ENCODE assay signal across 25 cellular contexts in the genomic region with DNA sequence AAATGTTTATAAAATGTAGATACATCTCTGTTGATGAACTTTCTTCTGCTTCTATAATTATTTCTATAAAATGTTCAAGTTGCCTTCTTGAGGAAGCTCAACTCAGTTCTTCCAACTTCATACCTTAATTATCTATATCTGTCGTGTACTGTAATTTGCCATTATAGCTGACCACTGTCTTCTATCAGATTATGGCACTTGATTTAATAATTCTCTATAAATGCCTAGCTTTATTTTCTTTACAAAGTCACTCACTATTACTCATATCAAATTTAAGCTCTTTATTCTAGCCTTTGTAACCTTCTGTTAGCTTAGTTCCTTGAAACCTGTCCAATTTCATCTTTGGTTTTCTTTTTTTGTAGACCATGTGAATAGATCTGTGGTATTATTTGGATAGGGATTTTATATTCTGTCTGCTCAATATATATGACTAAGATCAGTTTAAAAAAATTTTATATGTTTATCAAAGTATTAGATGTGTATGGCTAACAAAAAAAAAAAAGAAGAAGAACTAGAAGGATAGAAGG. TPM values are rescaled to one million over a fixed set of nuclear protein-coding genes. Genes with fewer than 3 reads are reported as not detected.
A peak's percentile ranks its signal among the peaks of the same experiment; 100 is the strongest.
DNase-seq lines count a peak whose midpoint lies in the region; ATAC-seq and TF ChIP-seq lines count a peak whose summit lies in the region.
"Had no signal": no experiment of that assay in that cellular context is flagged by ENCODE, and none has a peak within 500 bp of the region (broad histone marks: within the 10 kb centered on the region; RNA-seq: fewer than 3 reads in every experiment).

No MANE protein-coding gene starts in this region.

- no peak for TF ChIP-seq CTCF in IMR-90 (conservative IDR thresholded peaks at IDR 0.05; ENCODE audit: low read depth, low read length)
- TF ChIP-seq CTCF in PC-3 (conservative IDR thresholded peaks at IDR 0.05; ENCODE audit: low read depth, low read length), result no peak
- TF ChIP-seq CTCF in VCaP (conservative IDR thresholded peaks at IDR 0.05), result no peak

- CTCF ChIA-PET in IMR-90 (lab: Yijun Ruan, JAX) (interaction anchor here (0.6 kb wide), 1 partner anchor 649 kb away, joined by 6 read pairs; no protein-coding TSS in a partner anchor), PC-3 (lab: Charles Lee) (no interaction called here)

- WGBS in IMR-90 (ENCODE audit: extremely low coverage in 2 of 2, insufficient read length in 1 of 2), 2 experiments, result no CpG with 5 or more reads among the region's 1 CpG

- no peak overlapping the region for H3K27ac Mint-ChIP-seq in activated naive CD8-positive, alpha-beta T cell treated with anti-CD3 and anti-CD28 coated beads, Interleukin-2, amount 50 U/mL, for 24 hours
- H3K27ac Mint-ChIP-seq: B cell; CD4-positive, alpha-beta T cell; CD8-positive, alpha-beta T cell had no signal

- H3K36me3 ChIP-seq in IMR-90 (ENCODE audit: control insufficient read depth, insufficient read depth, low read length) (peaks cover 23% of the 10 kb centered on the region), PC-3 (ENCODE audit: low read depth, low read length) (peaks cover 14% of the 10 kb centered on the region)

- TF ChIP-seq POLR2A in IMR-90 (IDR thresholded peaks at IDR 0.05; ENCODE audit: low read depth, low read length), result no peak

- H3K27ac ChIP-seq in IMR-90 (ENCODE audit: insufficient read depth, low read length) (no peak overlapping the region), PC-3 (ENCODE audit: low read length) (no peak overlapping the region), VCaP (peak overlapping the region; percentile 17; the same call in 1 of the 2 replicates)
- H3K27ac ChIP-seq: A549; BLaER1 treated with 17β-estradiol and CSF1 and Interleukin-3, amounts not matched to agents 10 nM and 100 nM; C4-2B had no signal

- no peak overlapping the region for H2BK20ac ChIP-seq in IMR-90 (ENCODE audit: low read depth, low read length)

- no peaks in the 10 kb centered on the region for H3K9me3 Mint-ChIP-seq in activated naive CD8-positive, alpha-beta T cell treated with anti-CD3 and anti-CD28 coated beads, Interleukin-2, amount 50 U/mL, for 24 hours
- H3K9me3 Mint-ChIP-seq: CD4-positive, alpha-beta T cell; CD8-positive, alpha-beta T cell had no signal

- H3K4ac ChIP-seq in IMR-90 (ENCODE audit: low read depth, low read length), result no peak overlapping the region

- H3K27me3 Mint-ChIP-seq in activated naive CD8-positive, alpha-beta T cell treated with anti-CD3 and anti-CD28 coated beads, Interleukin-2, amount 50 U/mL, for 24 hours, result no peaks in the 10 kb centered on the region
- H3K27me3 Mint-ChIP-seq: B cell; CD4-positive, alpha-beta T cell had no signal

- H3K18ac ChIP-seq in IMR-90 (ENCODE audit: low read depth, low read length), result no peak overlapping the region

- H3K36me3 Mint-ChIP-seq in activated naive CD8-positive, alpha-beta T cell treated with anti-CD3 and anti-CD28 coated beads, Interleukin-2, amount 50 U/mL, for 24 hours (ENCODE audit: low read depth), result peaks cover 65% of the 10 kb centered on the region

- DNase-seq in IMR-90 (no peak), LHCN-M2 (ENCODE audit: low read depth) (peak; percentile 10), PC-3 (peak; percentile 19), A172 (ENCODE audit: low spot score) (no peak), NCI-H2196 (lab: John Stamatoyannopoulos, UW; ENCODE audit: unreplicated experiment) (no peak)
- no peak for DNase-seq in stimulated activated naive CD4-positive, alpha-beta T cell (lab: John Stamatoyannopoulos, UW)
- no peak for DNase-seq in activated naive CD8-positive, alpha-beta T cell treated with anti-CD3 and anti-CD28 coated beads, Interleukin-2, amount 50 U/mL, for 24 hours
- DNase-seq: 8988T; AML-193; CD4-positive, alpha-beta T cell; CD8-positive, alpha-beta T cell; COR-L47; DMS 273 treated with DMSO at 0.1 percent for 48 hours; DMS153; DMS53; DMS79; DND-41; EL; GDM1 had no signal

- no peak for TF ChIP-seq RAD21 in IMR-90 (IDR thresholded peaks at IDR 0.05; ENCODE audit: low read length)

- H3K4me1 Mint-ChIP-seq in activated naive CD8-positive, alpha-beta T cell treated with anti-CD3 and anti-CD28 coated beads, Interleukin-2, amount 50 U/mL, for 24 hours, result peaks cover 3% of the 10 kb centered on the region
- H3K4me1 Mint-ChIP-seq: B cell had no signal

- no peak overlapping the region for H4K5ac ChIP-seq in IMR-90 (ENCODE audit: low read depth, low read length)

- no peak overlapping the region for H2BK120ac ChIP-seq in IMR-90 (ENCODE audit: low read depth, low read length)

- H2AFZ ChIP-seq in IMR-90 (replicated peaks; ENCODE audit: low read length, poor library complexity), result no peak overlapping the region
- H2AFZ ChIP-seq in PC-3 (ENCODE audit: low read length), result no peak overlapping the region

- H2AK5ac ChIP-seq in IMR-90 (ENCODE audit: low read depth, low read length), result no peak overlapping the region

- no peak overlapping the region for H3K14ac ChIP-seq in IMR-90 (replicated peaks; ENCODE audit: low read depth, low read length)

- H3K27me3 ChIP-seq in IMR-90 (ENCODE audit: control insufficient read depth, insufficient read depth, low read length), result no peaks in the 10 kb centered on the region
- H3K27me3 ChIP-seq in PC-3 (ENCODE audit: low read length), result no peaks in the 10 kb centered on the region
- H3K27me3 ChIP-seq: BLaER1 treated with 17β-estradiol and CSF1 and Interleukin-3, amounts not matched to agents 10 nM and 100 nM had no signal

- in situ Hi-C loops in IMR-90 (cut with MboI; ENCODE audit: low sequenced_read_pairs), result loop anchor here (25.0 kb wide), 1 partner anchor 1439 kb away; no protein-coding TSS in a partner anchor

- H3K4me2 ChIP-seq in IMR-90 (ENCODE audit: low read depth, low read length) (no peak overlapping the region), PC-3 (ENCODE audit: low read length) (no peak overlapping the region)
- H3K4me2 ChIP-seq: A549; BLaER1 treated with 17β-estradiol and CSF1 and Interleukin-3, amounts not matched to agents 10 nM and 100 nM had no signal

- intact Hi-C loops in IMR-90 (cut with micrococcal nuclease), result no loop called here
- intact Hi-C loops in PC-3 (cut with micrococcal nuclease), result loop anchor here (5.0 kb wide), 1 partner anchor 41 kb away; a partner anchor contains a TSS

- H3K9me3 ChIP-seq in IMR-90 (ENCODE audit: control insufficient read depth, insufficient read depth, low read length) (no peaks in the 10 kb centered on the region), PC-3 (ENCODE audit: low read length) (no peaks in the 10 kb centered on the region)
- H3K9me3 ChIP-seq: A549 had no signal

- no peak overlapping the region for H3K56ac ChIP-seq in IMR-90 (ENCODE audit: extremely low read depth, insufficient read depth, low read length)

- H3K79me1 ChIP-seq in IMR-90 (ENCODE audit: low read depth in 1 of 2, low read length in 2 of 2), result peaks cover 22 to 48% of the 10 kb centered on the region in 2 experiments

- no peaks in the 10 kb centered on the region for H3K9me2 ChIP-seq in PC-3 (replicated peaks; ENCODE audit: low read length)

- H3K4me1 ChIP-seq in IMR-90 (ENCODE audit: control insufficient read depth, insufficient read depth, low read length) (peaks cover 2% of the 10 kb centered on the region; the same call in 1 of the 2 replicates), PC-3 (ENCODE audit: insufficient read depth, low read length) (peaks cover 4% of the 10 kb centered on the region; the same call in 1 of the 2 replicates)
- H3K4me1 ChIP-seq: A549 had no signal

- H4K20me1 ChIP-seq in IMR-90 (ENCODE audit: insufficient read depth, low read length) (no peaks in the 10 kb centered on the region; the same call in 1 of the 2 replicates), PC-3 (ENCODE audit: low read length) (0 out of 2 replicates have a peak, but pooled peaks cover 3% of the 10 kb centered on the region)

- H3K4me3 Mint-ChIP-seq in activated naive CD8-positive, alpha-beta T cell treated with anti-CD3 and anti-CD28 coated beads, Interleukin-2, amount 50 U/mL, for 24 hours, result no peak overlapping the region
- H3K4me3 Mint-ChIP-seq: B cell; CD4-positive, alpha-beta T cell; CD8-positive, alpha-beta T cell had no signal

- POLR2A ChIA-PET in IMR-90 (lab: Charles Lee; ENCODE audit: unreplicated experiment) (no interaction called here), PC-3 (lab: Charles Lee; ENCODE audit: unreplicated experiment) (interaction anchor here (0.5 kb wide), 1 partner anchor 42 kb away, joined by 5 read pairs; no protein-coding TSS in a partner anchor)

- no peak overlapping the region; the same call in 1 of the 2 replicates for H4K91ac ChIP-seq in IMR-90 (ENCODE audit: insufficient read depth, low read depth, low read length)

- H3K79me2 ChIP-seq in PC-3 (ENCODE audit: low read length), result peaks cover 4% of the 10 kb centered on the region

- H4K8ac ChIP-seq in IMR-90 (ENCODE audit: low read depth in 2 of 2, low read length in 2 of 2), result peak overlapping the region in 1 of 2 experiments; percentile 77; a peak in 1 of 4 replicates

- H3K4me3 ChIP-seq in IMR-90 (ENCODE audit: insufficient read depth, low read depth, low read length) (no peak overlapping the region), PC-3 (ENCODE audit: low read length) (no peak overlapping the region)
- H3K4me3 ChIP-seq: A549; BLaER1 treated with 17β-estradiol and CSF1 and Interleukin-3, amounts not matched to agents 10 nM and 100 nM; GM12878 had no signal

- H3F3A ChIP-seq in PC-3 (ENCODE audit: low read length, unreplicated experiment), result no peaks in the 10 kb centered on the region

- dilution Hi-C loops in IMR-90 (cut with HindIII; ENCODE audit: low sequenced_read_pairs, unreplicated experiment), result no loop called here

- H2BK5ac ChIP-seq in IMR-90 (ENCODE audit: low read depth, low read length, poor library complexity, severe bottlenecking), result peak overlapping the region; percentile 83

- ATAC-seq in IMR-90 (ENCODE audit: low read depth) (no peak), PC-3 (peak; percentile 85)
- no peak for ATAC-seq in activated naive CD8-positive, alpha-beta T cell treated with anti-CD3 and anti-CD28 coated beads, Interleukin-2, amount 50 U/mL, for 24 hours
- ATAC-seq: A549; CD8-positive, alpha-beta T cell; GM12878 had no signal

- no peak overlapping the region for H2AK9ac ChIP-seq in IMR-90 (replicated peaks; ENCODE audit: low read depth, low read length, poor library complexity)

- no TSS peak for BruUV-seq in IMR-90 (replicated peaks; lab: Mats Ljungman, UMichigan)
- no TSS peak for BruUV-seq in PC-3 (replicated peaks; lab: Mats Ljungman, UMichigan)

- no peak overlapping the region for H2BK15ac ChIP-seq in IMR-90 (ENCODE audit: low read depth, low read length)

- H3K9ac ChIP-seq in IMR-90 (ENCODE audit: low read depth, low read length), result no peak overlapping the region
- H3K9ac ChIP-seq in PC-3 (ENCODE audit: low read length), result no peak overlapping the region
- H3K9ac ChIP-seq: BLaER1 treated with 17β-estradiol and CSF1 and Interleukin-3, amounts not matched to agents 10 nM and 100 nM had no signal

- H3K9me1 ChIP-seq in IMR-90 (ENCODE audit: insufficient read depth, low read length), result no peaks in the 10 kb centered on the region; the same call in 1 of the 2 replicates

- H3K23ac ChIP-seq in IMR-90 (ENCODE audit: low read depth, low read length), result no peak overlapping the region

RNA-seq across cellular contexts. Expression of a gene that starts 39.5 kb away (rescaled TPM):
- total RNA-seq in IMR-90 (2012; rRNA removed) (12.0 and 25.8 TPM in 2 replicates), LHCN-M2 (2014; rRNA removed) (29.4 and 36.9 TPM in 2 replicates), PC-3 (2014; rRNA removed) (15.1 and 22.5 TPM in 2 replicates)
- 10.4 and 13.3 TPM in 2 replicates for polyA plus RNA-seq in IMR-90 (2012; rRNA removed)
- polyA plus RNA-seq in IMR-90 (2012; cell fraction: cytosol; rRNA removed), result 1.6 and 2.3 TPM in 2 replicates
- 5.2 and 23.3 TPM in 2 replicates for polyA plus RNA-seq in IMR-90 (2012; cell fraction: nucleus; rRNA removed; ENCODE audit: low replicate concordance)
- polyA plus RNA-seq in LHCN-M2 (2012), result 5.3 TPM
- total RNA-seq in A172 (2014; rRNA removed; shearing (Covaris generic)), result 27.9 and 38.7 TPM in 2 replicates

Comparison
In these comparisons a context has a peak if more than half of its experiments do, and no peak if none do; other contexts are left out.
1. DNase-seq: peak in LHCN-M2 (single experiment) and PC-3 (single experiment); none in IMR-90 (single experiment), stimulated activated naive CD4-positive, alpha-beta T cell (0 of 6), activated naive CD8-positive, alpha-beta T cell treated with anti-CD3 and anti-CD28 coated beads, Interleukin-2, amount 50 U/mL, for 24 hours (single experiment), A172 (single experiment) and NCI-H2196 (single experiment).